In genomic region chr20:46631874-46632446, GRCh38 we compare ENCODE assay signal across 1 cellular context.
TF ChIP-seq lines count a peak whose summit lies in the region.

No MANE protein-coding gene starts in this region.

TF ChIP-seq in SK-N-SH, 30 proteins besides CTCF, POLR2A, EP300 and RAD21 (continued from another document):
- no peak for TF ChIP-seq USF1 (IDR thresholded peaks at IDR 0.05; ENCODE audit: borderline replicate concordance, low read depth)
- TF ChIP-seq TCF12 (IDR thresholded peaks at IDR 0.05), result no peak
- TF ChIP-seq PBX3 (IDR thresholded peaks at IDR 0.05), result no peak
- TF ChIP-seq TAF1 (IDR thresholded peaks at IDR 0.05; ENCODE audit: borderline replicate concordance, low read depth, low read length), result no peak
- no peak for TF ChIP-seq EZH2phosphoT487 (IDR thresholded peaks at IDR 0.05; ENCODE audit: borderline replicate concordance, low read depth)
- no peak for TF ChIP-seq SIN3A (IDR thresholded peaks at IDR 0.05; ENCODE audit: borderline replicate concordance, low read depth, low read length)
- TF ChIP-seq MEF2A (IDR thresholded peaks at IDR 0.05; ENCODE audit: borderline replicate concordance, low read depth), result no peak
- TF ChIP-seq POLR2AphosphoS5 (IDR thresholded peaks at IDR 0.05; ENCODE audit: low read depth, low read length), result no peak
- no peak for TF ChIP-seq TEAD4 (IDR thresholded peaks at IDR 0.05; ENCODE audit: borderline replicate concordance, insufficient read depth)
- no peak for TF ChIP-seq ELF1 (IDR thresholded peaks at IDR 0.05)
- TF ChIP-seq CHD2 (IDR thresholded peaks at IDR 0.05; ENCODE audit: low read length, partially characterized antibody), result no peak
- TF ChIP-seq GABPA (IDR thresholded peaks at IDR 0.05; ENCODE audit: low read depth), result no peak
- TF ChIP-seq SMC3 (IDR thresholded peaks at IDR 0.05; ENCODE audit: low read depth, low read length), result no peak
- no peak for TF ChIP-seq FOXJ3 (CRISPR knock-in tag; IDR thresholded peaks at IDR 0.05)
- no peak for TF ChIP-seq ZBTB33 (IDR thresholded peaks at IDR 0.05; ENCODE audit: borderline replicate concordance, low read depth)
